Comparison of ENCODE assay signal across 14 cellular contexts in the genomic region with DNA sequence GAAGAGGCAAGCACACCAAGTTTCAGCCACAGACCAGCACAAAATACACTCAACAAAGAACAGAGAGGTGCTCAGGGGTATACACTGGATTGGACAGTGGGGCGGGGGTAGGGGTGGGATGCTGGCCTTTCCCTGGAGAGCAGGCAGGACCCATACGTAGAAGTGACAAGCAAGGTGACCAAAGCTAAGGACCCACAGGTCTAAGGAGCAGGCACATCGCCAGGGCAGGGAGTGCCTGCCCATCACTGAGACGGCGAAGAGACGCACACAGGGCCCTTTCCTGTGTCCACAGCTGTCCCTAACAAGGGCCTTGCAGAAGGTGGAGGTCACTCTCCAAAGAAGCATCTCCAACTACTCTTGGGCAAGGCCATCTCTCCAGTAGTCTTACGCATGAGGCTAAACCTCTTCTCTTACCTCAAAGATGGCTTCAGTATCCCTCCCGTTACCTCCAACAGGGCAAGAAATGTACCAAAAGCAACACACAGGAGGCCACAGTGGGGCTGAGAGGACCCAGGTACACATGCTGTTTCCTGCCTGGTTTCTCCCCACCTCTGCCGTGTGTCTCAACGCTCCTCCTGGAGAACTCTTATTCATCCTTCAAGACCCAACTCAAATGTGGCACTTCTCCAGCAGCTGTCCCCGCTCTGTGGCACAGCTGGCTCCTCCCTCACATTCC. TPM values are rescaled to one million over a fixed set of nuclear protein-coding genes. Genes with fewer than 3 reads are reported as not detected.
DNase-seq lines count a peak whose midpoint lies in the region; ATAC-seq, FAIRE-seq and TF ChIP-seq lines count a peak whose summit lies in the region.
"Had no signal": no experiment of that assay in that cellular context is flagged by ENCODE, and none has a peak within 500 bp of the region (broad histone marks: within the 10 kb centered on the region; RNA-seq: fewer than 3 reads in every experiment).

No MANE protein-coding gene starts in this region.

- DNase-seq in T-helper 1 cell = no peak
- DNase-seq in effector memory CD8-positive, alpha-beta T cell = no peak
- DNase-seq in sigmoid colon = no peak
- no peak for DNase-seq in body of pancreas
- no peak for DNase-seq in HTR-8/SVneo (ENCODE audit: insufficient read length, low spot score)
- no peak for DNase-seq in testis
- DNase-seq: EL; islet precursor cell; nucleus accumbens; stimulated activated CD4-positive, alpha-beta T cell treated with anti-CD3 and anti-CD28 coated beads, Interleukin-4, amount 100 ng/mL, for 4 hours; upper lobe of left lung had no signal

- peak overlapping the region; percentile 34 for H3K27ac Mint-ChIP-seq in T-helper 1 cell treated with Interleukin-12 subunit alpha and Interleukin-12 subunit beta and Interleukin-4 antibody, amounts not matched to agents 30 μg/mL and 1 μg/mL, for 36 hours
- H3K27ac Mint-ChIP-seq in effector memory CD8-positive, alpha-beta T cell = peak overlapping the region; percentile 96

- H3K9me3 Mint-ChIP-seq in T-helper 1 cell treated with Interleukin-12 subunit alpha and Interleukin-12 subunit beta and Interleukin-4 antibody, amounts not matched to agents 30 μg/mL and 1 μg/mL, for 36 hours = no peaks in the 10 kb centered on the region
- no peaks in the 10 kb centered on the region for H3K9me3 Mint-ChIP-seq in effector memory CD8-positive, alpha-beta T cell

- H2AFZ ChIP-seq in Loucy (ENCODE audit: low read length) = no peak overlapping the region

- FAIRE-seq in HTR-8/SVneo (lab: Jason Lieb, UNC) = no peak
- FAIRE-seq: A204.1 had no signal

- H3K36me3 ChIP-seq in Loucy (ENCODE audit: insufficient read depth, low read length) (peaks cover 71% of the 10 kb centered on the region; the same call in 1 of the 2 replicates), sigmoid colon (peaks cover 13 to 60% (median 39%) of the 10 kb centered on the region in 4 donors), body of pancreas (replicated peaks in 1 of 2; ENCODE audit: insufficient read depth in 1 of 2, low read depth in 2 of 2) (peaks cover 0 to 8% of the 10 kb centered on the region in 2 donors), testis (ENCODE audit: low read depth, missing control alignments) (peaks cover 2% of the 10 kb centered on the region)

- peaks cover 75% of the 10 kb centered on the region for H3K36me3 Mint-ChIP-seq in T-helper 1 cell treated with Interleukin-12 subunit alpha and Interleukin-12 subunit beta and Interleukin-4 antibody, amounts not matched to agents 30 μg/mL and 1 μg/mL, for 36 hours (ENCODE audit: low read depth)
- peaks cover 91% of the 10 kb centered on the region for H3K36me3 Mint-ChIP-seq in effector memory CD8-positive, alpha-beta T cell (ENCODE audit: insufficient read depth)

- H3K27me3 ChIP-seq in Loucy (ENCODE audit: insufficient read depth, low read length, poor library complexity, severe bottlenecking) (no peaks in the 10 kb centered on the region), sigmoid colon (no peaks in the 10 kb centered on the region), body of pancreas (no peaks in the 10 kb centered on the region), testis (no peaks in the 10 kb centered on the region)
- H3K27me3 ChIP-seq: upper lobe of left lung had no signal

- peaks cover 100% of the 10 kb centered on the region for H4K20me1 ChIP-seq in Loucy (ENCODE audit: insufficient read depth, low read length, poor library complexity, severe bottlenecking)

- no peak for TF ChIP-seq CTCF in Loucy (conservative IDR thresholded peaks at IDR 0.05; ENCODE audit: low read length)
- TF ChIP-seq CTCF in sigmoid colon (IDR thresholded peaks at IDR 0.05) = no peak
- TF ChIP-seq CTCF in body of pancreas (IDR thresholded peaks at IDR 0.05) = no peak
- no peak for TF ChIP-seq CTCF in testis (IDR thresholded peaks at IDR 0.05)

- peak overlapping the region; percentile 63 for H3K4me3 Mint-ChIP-seq in T-helper 1 cell treated with Interleukin-12 subunit alpha and Interleukin-12 subunit beta and Interleukin-4 antibody, amounts not matched to agents 30 μg/mL and 1 μg/mL, for 36 hours
- peak overlapping the region; percentile 80 for H3K4me3 Mint-ChIP-seq in effector memory CD8-positive, alpha-beta T cell

- H3K4me1 ChIP-seq in Loucy (ENCODE audit: insufficient read depth, low read length, poor library complexity, severe bottlenecking) = peaks cover 99% of the 10 kb centered on the region
- peaks cover 0 to 100% (median 100%) of the 10 kb centered on the region in 4 donors for H3K4me1 ChIP-seq in sigmoid colon
- peaks cover 27% of the 10 kb centered on the region for H3K4me1 ChIP-seq in body of pancreas
- H3K4me1 ChIP-seq in testis = peaks cover 16% of the 10 kb centered on the region

- H3F3A ChIP-seq in Loucy (ENCODE audit: low read depth) = no peaks in the 10 kb centered on the region

- TF ChIP-seq POLR2A in sigmoid colon (IDR thresholded peaks at IDR 0.05) (no peak), body of pancreas (IDR thresholded peaks at IDR 0.05) (no peak), testis (IDR thresholded peaks at IDR 0.05) (no peak)

- 90 to 93% methylated on average over 11 of the region's 11 CpGs for whole genome bisulfite sequencing in sigmoid colon, 2 donors
- 95 to 98% methylated on average over 11 of the region's 11 CpGs for WGBS in body of pancreas, 2 donors
- WGBS in testis, 2 donors = 95 to 96% methylated on average over 10 to 11 of the region's 11 CpGs

- no peaks in the 10 kb centered on the region for H3K9me2 ChIP-seq in Loucy (replicated peaks; ENCODE audit: low read depth, low read length)

- H3K27me3 Mint-ChIP-seq in T-helper 1 cell treated with Interleukin-12 subunit alpha and Interleukin-12 subunit beta and Interleukin-4 antibody, amounts not matched to agents 30 μg/mL and 1 μg/mL, for 36 hours (ENCODE audit: low read depth) = no peaks in the 10 kb centered on the region
- no peaks in the 10 kb centered on the region for H3K27me3 Mint-ChIP-seq in effector memory CD8-positive, alpha-beta T cell

- peaks cover 100% of the 10 kb centered on the region for H3K79me2 ChIP-seq in Loucy (ENCODE audit: insufficient read depth, low read length)

- peaks cover 86% of the 10 kb centered on the region for H3K4me1 Mint-ChIP-seq in T-helper 1 cell treated with Interleukin-12 subunit alpha and Interleukin-12 subunit beta and Interleukin-4 antibody, amounts not matched to agents 30 μg/mL and 1 μg/mL, for 36 hours (ENCODE audit: low read depth)
- peaks cover 83 to 94% of the 10 kb centered on the region in 2 donors for H3K4me1 Mint-ChIP-seq in effector memory CD8-positive, alpha-beta T cell (ENCODE audit: low read depth in 2 of 2)

- H3K4me3 ChIP-seq in Loucy (ENCODE audit: low read length, poor library complexity, severe bottlenecking) (peak overlapping the region; percentile 92), sigmoid colon (no peak overlapping the region), body of pancreas (no peak overlapping the region), testis (no peak overlapping the region)
- H3K4me3 ChIP-seq: upper lobe of left lung had no signal

- intact Hi-C loops in sigmoid colon (cut with DNase I) = no loop called here
- intact Hi-C loops in body of pancreas (cut with DNase I) = no loop called here
- intact Hi-C loops in testis (cut with DNase I; ENCODE audit: low total_unique reads) = no loop called here

- H3K9ac ChIP-seq in Loucy (ENCODE audit: low read depth, low read length, poor library complexity, severe bottlenecking) = peak overlapping the region; percentile 26

- no peaks in the 10 kb centered on the region for H3K9me3 ChIP-seq in Loucy (ENCODE audit: insufficient read depth, low read depth, low read length)
- no peaks in the 10 kb centered on the region for H3K9me3 ChIP-seq in sigmoid colon
- no peaks in the 10 kb centered on the region for H3K9me3 ChIP-seq in body of pancreas
- H3K9me3 ChIP-seq in testis = no peaks in the 10 kb centered on the region
- H3K9me3 ChIP-seq: upper lobe of left lung had no signal

- no peak for ATAC-seq in effector memory CD8-positive, alpha-beta T cell (replicated peaks)
- no peak for ATAC-seq in body of pancreas

- peak overlapping the region; percentile 99 for H3K4me2 ChIP-seq in Loucy (ENCODE audit: low read depth, low read length, poor library complexity, severe bottlenecking)

- H3K27ac ChIP-seq in sigmoid colon = peak overlapping the region; percentile 90 to 98 (median 96)
- no peak overlapping the region for H3K27ac ChIP-seq in body of pancreas
- H3K27ac ChIP-seq in testis = no peak overlapping the region

- TF ChIP-seq EP300 in sigmoid colon (IDR thresholded peaks at IDR 0.05) = no peak

RNA-seq across cellular contexts. Expression of a gene that starts 6.5 kb away (rescaled TPM):
- 100 to 1,000 TPM; 171 to 267 (median 238) TPM for total RNA-seq in sigmoid colon
- 100 to 1,000 TPM; 200 to 267 (median 247) TPM for polyA plus RNA-seq in sigmoid colon
- total RNA-seq in body of pancreas = 10 to 100 TPM; 46.1 to 51.9 TPM
- 100 to 1,000 TPM; 165 to 168 TPM for total RNA-seq in testis
- 295 TPM for polyA plus RNA-seq in testis (ENCODE audit: insufficient read depth, low read depth, low replicate concordance)

Comparison
In these comparisons a context has a peak if more than half of its experiments do, and no peak if none do; other contexts are left out.
1. H3K27ac ChIP-seq: peak in sigmoid colon (4 of 4); none in body of pancreas (0 of 4) and testis (0 of 2).